ENCODE assay signal across 8 cellular contexts in genomic region chr10:72337039-72337629, GRCh38. TPM values are rescaled to one million over a fixed set of nuclear protein-coding genes. Genes with fewer than 3 reads are reported as not detected.
A peak's percentile ranks its signal among the peaks of the same experiment; 100 is the strongest.
DNase-seq lines count a peak whose midpoint lies in the region; ATAC-seq and TF ChIP-seq lines count a peak whose summit lies in the region.

No MANE protein-coding gene starts in this region.

- no peak for TF ChIP-seq EP300 in suprapubic skin (IDR thresholded peaks at IDR 0.05)

- H3K79me2 ChIP-seq in ACC112 (ENCODE audit: control insufficient read depth, insufficient read depth, low read length, unreplicated experiment) = no peaks in the 10 kb centered on the region

- H3K36me3 ChIP-seq in ACC112 (ENCODE audit: insufficient read depth, low read length) (peaks cover 9% of the 10 kb centered on the region; the same call in 1 of the 2 replicates), mucosa of descending colon (ENCODE audit: low read depth) (peaks cover 6% of the 10 kb centered on the region), suprapubic skin (peaks cover 62% of the 10 kb centered on the region)

- in situ Hi-C loops in GM13977 (cut with MboI; ENCODE audit: low pct_unique_long_range_greater_than_20kb, low sequenced_read_pairs, unreplicated experiment) = loop anchor here (10.0 to 25.0 kb wide), 3 partner anchors 82 to 400 kb away; no protein-coding TSS in a partner anchor

- intact Hi-C loops in mucosa of descending colon (cut with DNase I, micrococcal nuclease) = loop anchor here (10.0 kb wide), 3 partner anchors 102 to 212 kb away; partner anchors contain the start of genes ANAPC16 (in 1 of the 2) and ASCC1 (in 1 of the 2)

- peak; percentile 66 for ATAC-seq in mucosa of descending colon

- no peaks in the 10 kb centered on the region for H3K27me3 ChIP-seq in ACC112 (ENCODE audit: insufficient read depth, low read length)
- no peaks in the 10 kb centered on the region for H3K27me3 ChIP-seq in suprapubic skin

- WGBS in suprapubic skin = 44% methylated on average over 3 of the region's 5 CpGs

- H3K4me1 ChIP-seq in ACC112 (ENCODE audit: control insufficient read depth, insufficient read depth, low read length, unreplicated experiment) = peaks cover 37% of the 10 kb centered on the region
- peaks cover 24% of the 10 kb centered on the region for H3K4me1 ChIP-seq in mucosa of descending colon (ENCODE audit: low read depth)
- H3K4me1 ChIP-seq in suprapubic skin = peaks cover 65% of the 10 kb centered on the region

- H3K4me3 ChIP-seq in ACC112 (ENCODE audit: low read depth, low read length) = no peak overlapping the region
- no peak overlapping the region for H3K4me3 ChIP-seq in epithelial cell of esophagus (ENCODE audit: low read length)
- no peak overlapping the region for H3K4me3 ChIP-seq in mucosa of descending colon
- H3K4me3 ChIP-seq in suprapubic skin = no peak overlapping the region

- TF ChIP-seq CTCF in GM13977 (IDR thresholded peaks at IDR 0.05; ENCODE audit: extremely low read depth, insufficient read depth, missing control alignments) (peak; percentile 95), epithelial cell of esophagus (IDR thresholded peaks at IDR 0.05; ENCODE audit: insufficient read depth, low read depth, low read length, missing control alignments) (peak; percentile 97), mucosa of descending colon (IDR thresholded peaks at IDR 0.05) (peak; percentile 89), suprapubic skin (IDR thresholded peaks at IDR 0.05) (peak; percentile 92 to 94)

- H3K9me3 ChIP-seq in mucosa of descending colon (no peaks in the 10 kb centered on the region), suprapubic skin (no peaks in the 10 kb centered on the region)

- DNase-seq in GM13977 (ENCODE audit: low spot score) = peak; percentile 52
- DNase-seq in NCI-H526 treated with DMSO at 0.1 percent for 48 hours (lab: John Stamatoyannopoulos, UW) = peak; percentile 9
- DNase-seq in activated T-cell treated with anti-CD3 and anti-CD28 coated beads for 24 hours (ENCODE audit: low read depth) = peak; percentile 57
- DNase-seq in epithelial cell of esophagus (ENCODE audit: low read depth) = peak; percentile 72
- DNase-seq in mucosa of descending colon = peak; percentile 85 to 90 (median 86)
- DNase-seq in suprapubic skin (ENCODE audit: low spot score in 2 of 2) = peak in 1 of 2 donors; percentile 92
- no peak for DNase-seq in NCI-H1930 (lab: John Stamatoyannopoulos, UW)

- peak overlapping the region; percentile 96 for H3K27ac ChIP-seq in ACC112 (ENCODE audit: low read depth, low read length)
- H3K27ac ChIP-seq in suprapubic skin = peak overlapping the region; percentile 88

- no peak overlapping the region for H2AFZ ChIP-seq in ACC112 (ENCODE audit: low read length, unreplicated experiment)

- no peak for TF ChIP-seq POLR2A in suprapubic skin (IDR thresholded peaks at IDR 0.05)

RNA-seq across cellular contexts. Expression of gene DNAJB12, which starts 17.6 kb away (rescaled TPM):
- total RNA-seq in mucosa of descending colon (10 to 100 TPM; 37.0 to 38.9 (median 37.7) TPM), suprapubic skin (10 to 100 TPM; 44.0 to 61.8 (median 46.7) TPM)

Comparison
In these comparisons a context has a peak if more than half of its experiments do, and no peak if none do; other contexts are left out.
1. DNase-seq: peak in GM13977 (single experiment), NCI-H526 treated with DMSO at 0.1 percent for 48 hours (single experiment), activated T-cell treated with anti-CD3 and anti-CD28 coated beads for 24 hours (single experiment), epithelial cell of esophagus (single experiment) and mucosa of descending colon (3 of 3); none in NCI-H1930 (0 of 2).
2. Peak in every context shown above with its lines, with median percentiles within 50 percentile points of each other: CTCF ChIP-seq.